28 cellular contexts compared by ENCODE assay signal in genomic region chr6:153931431-153931830, GRCh38.
"Had no signal": no experiment of that assay in that cellular context is flagged by ENCODE, and none has a peak within 500 bp of the region (broad histone marks: within the 10 kb centered on the region; RNA-seq: fewer than 3 reads in every experiment).

No MANE protein-coding gene starts in this region.

- ATAC-seq: effector memory CD8-positive, alpha-beta T cell; esophagus mucosa; gastrocnemius medialis; heart right ventricle; left cardiac atrium; left lung; left ventricle myocardium superior; lower lobe of right lung; mucosa of descending colon had no signal

- H3K4me1 ChIP-seq: colonic mucosa, esophagus squamous epithelium, gastrocnemius medialis, heart right ventricle, left lung, lower lobe of right lung had no signal

- H3K4me3 ChIP-seq: colonic mucosa, esophagus squamous epithelium, gastrocnemius medialis, heart right ventricle, left lung, lower lobe of right lung, mucosa of descending colon had no signal

- H3K4me3 Mint-ChIP-seq: dendritic cell treated with granulocyte-macrophage colony-stimulating factor and Interleukin-4, amounts not matched to agents 40 ng/mL and 50 ng/mL, for 4 days; effector memory CD8-positive, alpha-beta T cell; endodermal cell; mesothelial cell of epicardium; naive B cell had no signal

- H3K36me3 ChIP-seq: colonic mucosa, esophagus squamous epithelium, gastrocnemius medialis, heart right ventricle, left lung, lower lobe of right lung had no signal

- H3K27ac Mint-ChIP-seq: dendritic cell treated with granulocyte-macrophage colony-stimulating factor and Interleukin-4, amounts not matched to agents 40 ng/mL and 50 ng/mL, for 4 days; effector memory CD8-positive, alpha-beta T cell; endodermal cell; mesothelial cell of epicardium; naive B cell had no signal

- H3K9me3 ChIP-seq: colonic mucosa, esophagus squamous epithelium, gastrocnemius medialis, left lung, lower lobe of right lung had no signal

- H3K36me3 Mint-ChIP-seq: mesothelial cell of epicardium, naive B cell had no signal

- H3K4me1 Mint-ChIP-seq: mesothelial cell of epicardium, naive B cell had no signal

- H3K9me3 Mint-ChIP-seq: dendritic cell treated with granulocyte-macrophage colony-stimulating factor and Interleukin-4, amounts not matched to agents 40 ng/mL and 50 ng/mL, for 4 days; effector memory CD8-positive, alpha-beta T cell had no signal

- H3K27me3 ChIP-seq: colonic mucosa, esophagus squamous epithelium, gastrocnemius medialis, heart right ventricle, left lung had no signal

- FAIRE-seq: endometrium, islet of Langerhans, keratinocyte had no signal

- DNase-seq: colonic mucosa; cortex of kidney; effector CD8-positive, alpha-beta T cell; effector memory CD8-positive, alpha-beta T cell; endodermal cell; erythroblast; esophagus squamous epithelium; foreskin fibroblast; foreskin melanocyte; gastrocnemius medialis; glutamatergic neuron; head of caudate nucleus; heart right ventricle; hippocampal formation; left cardiac atrium; left lung; left ventricle myocardium superior; lower lobe of right lung; mesenchymal stem cell; mucosa of descending colon; naive B cell had no signal

- H3K27me3 Mint-ChIP-seq: dendritic cell treated with granulocyte-macrophage colony-stimulating factor and Interleukin-4, amounts not matched to agents 40 ng/mL and 50 ng/mL, for 4 days; effector memory CD8-positive, alpha-beta T cell; naive B cell had no signal

- H3K27ac ChIP-seq: colonic mucosa, epithelial cell of prostate, esophagus squamous epithelium, gastrocnemius medialis, heart right ventricle, left lung, lower lobe of right lung had no signal
